Comparison of ENCODE assay signal across 9 cellular contexts in genomic region chr13:108326318-108326717, GRCh38. TPM values are rescaled to one million over a fixed set of nuclear protein-coding genes. Genes with fewer than 3 reads are reported as not detected.
DNase-seq lines count a peak whose midpoint lies in the region; ATAC-seq lines count a peak whose summit lies in the region.
"Had no signal": no experiment of that assay in that cellular context is flagged by ENCODE, and none has a peak within 500 bp of the region (broad histone marks: within the 10 kb centered on the region; RNA-seq: fewer than 3 reads in every experiment).

No MANE protein-coding gene starts in this region.

- H3K27me3 ChIP-seq in CD8-positive, alpha-beta memory T cell (ENCODE audit: insufficient read depth, low read length, poor library complexity, severe bottlenecking): no peaks in the 10 kb centered on the region
- H3K27me3 ChIP-seq: pancreas had no signal

- no peak overlapping the region for H3K4me3 ChIP-seq in CD8-positive, alpha-beta memory T cell (ENCODE audit: low read length)
- H3K4me3 ChIP-seq: pancreas had no signal

- DNase-seq in NCI-H345 (lab: John Stamatoyannopoulos, UW): peak; percentile 18
- DNase-seq in NCI-H345 treated with DMSO at 0.1 percent for 48 hours (lab: John Stamatoyannopoulos, UW; ENCODE audit: unreplicated experiment): no peak
- DNase-seq in NCI-H510A treated with DMSO at 0.1 percent for 48 hours (lab: John Stamatoyannopoulos, UW): peak; percentile 58
- DNase-seq in mucosa of gallbladder (ENCODE audit: low spot score): peak; percentile 21
- DNase-seq in CD8-positive, alpha-beta memory T cell: no peak
- no peak for DNase-seq in activated CD8-positive, alpha-beta memory T cell treated with anti-CD3 and anti-CD28 coated beads, Interleukin-2, amount 50 U/mL, for 48 hours
- no peak for DNase-seq in cerebellar nuclear complex (lab: John Stamatoyannopoulos, UW)
- DNase-seq: pancreas had no signal

- H3K9me3 ChIP-seq in CD8-positive, alpha-beta memory T cell (ENCODE audit: low read length): no peaks in the 10 kb centered on the region
- H3K9me3 ChIP-seq: pancreas had no signal

- H3K4me1 ChIP-seq in CD8-positive, alpha-beta memory T cell (ENCODE audit: insufficient read depth, low read length): peaks cover 5% of the 10 kb centered on the region
- H3K4me1 ChIP-seq: pancreas had no signal

- no peaks in the 10 kb centered on the region for H3K36me3 Mint-ChIP-seq in CD8-positive, alpha-beta memory T cell

- ATAC-seq in HG02763 (IDR thresholded peaks at IDR 0.05; ENCODE audit: unreplicated experiment): peak; percentile 88

- H3K36me3 ChIP-seq in CD8-positive, alpha-beta memory T cell (ENCODE audit: insufficient read depth, low read length): no peaks in the 10 kb centered on the region
- H3K36me3 ChIP-seq: pancreas had no signal

- CTCF ChIA-PET in CD8-positive, alpha-beta memory T cell (lab: Charles Lee): interaction anchor here (1.3 to 2.2 kb wide), 2 partner anchors 182 to 569 kb away, joined by 6 to 8 read pairs; no protein-coding TSS in a partner anchor

- peak overlapping the region in 1 of 7 donors; percentile 1 for H3K4me3 Mint-ChIP-seq in CD8-positive, alpha-beta memory T cell

- H3K27me3 Mint-ChIP-seq in CD8-positive, alpha-beta memory T cell: peaks cover 0 to 29% of the 10 kb centered on the region in 2 donors

- no peaks in the 10 kb centered on the region for H3K9me3 Mint-ChIP-seq in CD8-positive, alpha-beta memory T cell

- POLR2A ChIA-PET in CD8-positive, alpha-beta memory T cell (lab: Charles Lee): no interaction called here

- no peak overlapping the region for H3K27ac ChIP-seq in CD8-positive, alpha-beta memory T cell (ENCODE audit: low read depth, low read length)
- H3K27ac ChIP-seq: pancreas had no signal

- peaks cover 2 to 24% (median 11%) of the 10 kb centered on the region in 3 donors for H3K4me1 Mint-ChIP-seq in CD8-positive, alpha-beta memory T cell

- peak overlapping the region in 1 of 8 donors; percentile 43 for H3K27ac Mint-ChIP-seq in CD8-positive, alpha-beta memory T cell

RNA-seq across cellular contexts. Expression of gene TNFSF13B, which starts 56.8 kb away (rescaled TPM):
- total RNA-seq in mucosa of gallbladder: 7.2 TPM
- total RNA-seq in CD8-positive, alpha-beta memory T cell: 1 to 10 TPM; 1.2 to 1.3 TPM
- polyA plus RNA-seq in CD8-positive, alpha-beta memory T cell: 10.7 TPM

Comparison
In these comparisons a context has a peak if more than half of its experiments do, and no peak if none do; other contexts are left out.
1. DNase-seq: peak in NCI-H345 (single experiment), NCI-H510A treated with DMSO at 0.1 percent for 48 hours (single experiment) and mucosa of gallbladder (single experiment); none in NCI-H345 treated with DMSO at 0.1 percent for 48 hours (single experiment), CD8-positive, alpha-beta memory T cell (0 of 5), activated CD8-positive, alpha-beta memory T cell treated with anti-CD3 and anti-CD28 coated beads, Interleukin-2, amount 50 U/mL, for 48 hours (single experiment) and cerebellar nuclear complex (0 of 2).